ENCODE assay signal across 19 cellular contexts in the genomic region with DNA sequence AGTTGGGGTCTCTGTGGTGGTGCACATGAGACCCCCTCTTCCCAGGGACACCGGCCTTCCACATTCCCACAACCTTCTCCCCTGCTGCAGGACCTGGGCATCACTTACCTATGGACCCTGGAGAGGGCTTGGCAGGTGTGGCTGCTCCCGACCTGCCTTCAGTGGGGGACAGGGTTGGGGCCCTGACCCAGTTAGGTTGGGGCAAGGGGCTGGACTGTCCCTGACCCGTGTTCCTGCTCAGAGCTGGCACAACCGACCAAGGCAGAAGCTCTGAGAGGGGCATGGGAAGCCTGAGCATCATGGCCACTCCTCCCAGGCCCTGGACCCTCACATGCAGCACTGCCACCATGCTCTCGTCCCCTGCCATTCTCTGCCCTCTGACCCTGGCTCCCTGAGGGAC. TPM values are rescaled to one million over a fixed set of nuclear protein-coding genes. Genes with fewer than 3 reads are reported as not detected.
A peak's percentile ranks its signal among the peaks of the same experiment; 100 is the strongest.
DNase-seq lines count a peak whose midpoint lies in the region; ATAC-seq and TF ChIP-seq lines count a peak whose summit lies in the region.
"Had no signal": no experiment of that assay in that cellular context is flagged by ENCODE, and none has a peak within 500 bp of the region (broad histone marks: within the 10 kb centered on the region; RNA-seq: fewer than 3 reads in every experiment).

No MANE protein-coding gene starts in this region.

- H3K9ac ChIP-seq in mesendoderm (ENCODE audit: low read length) = no peak overlapping the region

- H3K27ac Mint-ChIP-seq in CD4-positive, alpha-beta T cell = peak overlapping the region; percentile 93
- H3K27ac Mint-ChIP-seq in dendritic cell treated with granulocyte-macrophage colony-stimulating factor and Interleukin-4, amounts not matched to agents 40 ng/mL and 50 ng/mL, for 4 days = peak overlapping the region; percentile 21
- H3K27ac Mint-ChIP-seq: mesothelial cell of epicardium had no signal

- intact Hi-C loops in CD4-positive, alpha-beta T cell (cut with DNase I, micrococcal nuclease) = loop anchor here (5.0 to 10.0 kb wide), 2 partner anchors 49 to 397 kb away; a partner anchor contains a TSS
- intact Hi-C loops in dendritic cell treated with granulocyte-macrophage colony-stimulating factor and Interleukin-4, amounts not matched to agents 40 ng/mL and 50 ng/mL, for 4 days (cut with micrococcal nuclease) = no loop called here

- no peak overlapping the region for H3K18ac ChIP-seq in mesendoderm (ENCODE audit: low read length)

- no peak overlapping the region for H3K4me3 ChIP-seq in HL-60 (replicated peaks; ENCODE audit: insufficient read depth, low read length)
- peak overlapping the region in 1 of 2 experiments; percentile 86 for H3K4me3 ChIP-seq in neutrophil (ENCODE audit: low read depth in 1 of 2, low read length in 1 of 2)
- H3K4me3 ChIP-seq in mesendoderm (ENCODE audit: low read length) = no peak overlapping the region
- H3K4me3 ChIP-seq: PC-9 had no signal

- H3K36me3 ChIP-seq in neutrophil (peaks cover 24% of the 10 kb centered on the region), mesendoderm (ENCODE audit: control insufficient read depth, insufficient read depth, low read length) (no peaks in the 10 kb centered on the region)

- H3K23ac ChIP-seq in mesendoderm (ENCODE audit: low read length) = no peak overlapping the region

- no peak for ATAC-seq in CD4-positive, alpha-beta T cell (ENCODE audit: poor library complexity)
- ATAC-seq: HepG2 had no signal

- H3K27me3 ChIP-seq in CD4-positive, alpha-beta T cell (ENCODE audit: control insufficient read depth, insufficient read depth, low read length) = no peaks in the 10 kb centered on the region
- H3K27me3 ChIP-seq in HL-60 (ENCODE audit: insufficient read depth, poor library complexity, severe bottlenecking) = no peaks in the 10 kb centered on the region
- H3K27me3 ChIP-seq in neutrophil = no peaks in the 10 kb centered on the region
- no peaks in the 10 kb centered on the region for H3K27me3 ChIP-seq in mesendoderm (ENCODE audit: insufficient read depth, low read length, poor library complexity)

- no peak overlapping the region for H4K5ac ChIP-seq in mesendoderm (ENCODE audit: low read length)

- no peak overlapping the region for H3K4me2 ChIP-seq in mesendoderm (ENCODE audit: low read length)
- H3K4me2 ChIP-seq: PC-9 had no signal

- no peak overlapping the region for H4K8ac ChIP-seq in mesendoderm (ENCODE audit: low read depth, low read length)

- H2BK120ac ChIP-seq in mesendoderm (ENCODE audit: low read depth, low read length) = no peak overlapping the region

- H3K56ac ChIP-seq in mesendoderm (ENCODE audit: low read length) = no peak overlapping the region

- no peak overlapping the region for H3K4me3 Mint-ChIP-seq in CD4-positive, alpha-beta T cell
- no peak overlapping the region for H3K4me3 Mint-ChIP-seq in dendritic cell treated with granulocyte-macrophage colony-stimulating factor and Interleukin-4, amounts not matched to agents 40 ng/mL and 50 ng/mL, for 4 days
- H3K4me3 Mint-ChIP-seq: mesothelial cell of epicardium had no signal

- no peak overlapping the region for H2BK15ac ChIP-seq in mesendoderm (replicated peaks; ENCODE audit: low read depth)

- H3K4me1 Mint-ChIP-seq in CD4-positive, alpha-beta T cell (ENCODE audit: low read depth) = peaks cover 86% of the 10 kb centered on the region
- peaks cover 97% of the 10 kb centered on the region for H3K4me1 Mint-ChIP-seq in dendritic cell treated with granulocyte-macrophage colony-stimulating factor and Interleukin-4, amounts not matched to agents 40 ng/mL and 50 ng/mL, for 4 days (ENCODE audit: low read depth)

- no CpG with 5 or more reads among the region's 5 CpGs for WGBS in mesendoderm (ENCODE audit: extremely low coverage, insufficient coverage, low lambda C conversion rate)

- H3K4ac ChIP-seq in mesendoderm (ENCODE audit: low read depth, low read length) = no peak overlapping the region

- no peak overlapping the region for H2AK5ac ChIP-seq in mesendoderm (ENCODE audit: low read length)

- DNase-seq in CD4-positive, alpha-beta T cell = no peak
- DNase-seq in HL-60 (ENCODE audit: low read depth in 1 of 2, low spot score in 1 of 2) (no peak), NCI-H2227 treated with DMSO at 0.1 percent for 48 hours (lab: John Stamatoyannopoulos, UW) (no peak), AG08395 (ENCODE audit: low spot score) (no peak), HEK293T (ENCODE audit: extremely low spot score) (no peak), mesendoderm (no peak)
- DNase-seq: activated gamma-delta T cell; C1 segment of cervical spinal cord; DMS79; glutamatergic neuron; NCI-H2029 treated with DMSO at 0.1 percent for 48 hours; NCI-H526; PC-9; stimulated activated CD4-positive, alpha-beta T cell treated with anti-CD3 and anti-CD28 coated beads, Interleukin-4, amount 100 ng/mL, for 4 hours; trophoblast cell had no signal

- H3K4me1 ChIP-seq in neutrophil (ENCODE audit: control insufficient read depth in 1 of 2, insufficient read depth in 1 of 2, low read depth in 1 of 2, low read length in 1 of 2) (peaks cover 96 to 98% of the 10 kb centered on the region in 2 experiments), mesendoderm (ENCODE audit: control insufficient read depth, low read depth, low read length) (peaks cover 18% of the 10 kb centered on the region)

- no peaks in the 10 kb centered on the region for H3K9me3 Mint-ChIP-seq in CD4-positive, alpha-beta T cell
- no peaks in the 10 kb centered on the region for H3K9me3 Mint-ChIP-seq in dendritic cell treated with granulocyte-macrophage colony-stimulating factor and Interleukin-4, amounts not matched to agents 40 ng/mL and 50 ng/mL, for 4 days
- H3K9me3 Mint-ChIP-seq: mesothelial cell of epicardium had no signal

- no peak overlapping the region for H3K27ac ChIP-seq in CD4-positive, alpha-beta T cell (ENCODE audit: low read depth, low read length)
- H3K27ac ChIP-seq in HL-60 (replicated peaks) = peak overlapping the region; percentile 88
- peak overlapping the region; percentile 98 for H3K27ac ChIP-seq in neutrophil
- no peak overlapping the region for H3K27ac ChIP-seq in mesendoderm (ENCODE audit: low read depth, low read length)
- H3K27ac ChIP-seq: PC-9 had no signal

- peaks cover 21% of the 10 kb centered on the region for H3K36me3 Mint-ChIP-seq in CD4-positive, alpha-beta T cell (ENCODE audit: low read depth)
- H3K36me3 Mint-ChIP-seq in dendritic cell treated with granulocyte-macrophage colony-stimulating factor and Interleukin-4, amounts not matched to agents 40 ng/mL and 50 ng/mL, for 4 days (ENCODE audit: low read depth) = peaks cover 31% of the 10 kb centered on the region

- H3K9me3 ChIP-seq in CD4-positive, alpha-beta T cell (ENCODE audit: control insufficient read depth, low read length) = no peaks in the 10 kb centered on the region
- H3K9me3 ChIP-seq in neutrophil = no peaks in the 10 kb centered on the region

- TF ChIP-seq CTCF in CD4-positive, alpha-beta T cell (IDR thresholded peaks at IDR 0.05) = no peak
- TF ChIP-seq CTCF in HL-60 (IDR thresholded peaks at IDR 0.05; ENCODE audit: insufficient read depth, low read length) (no peak), neutrophil (IDR thresholded peaks at IDR 0.05) (no peak)

- H3K79me1 ChIP-seq in mesendoderm (ENCODE audit: low read length) = peaks cover 2% of the 10 kb centered on the region

- CTCF ChIA-PET in CD4-positive, alpha-beta T cell (lab: Charles Lee) = no interaction called here
- CTCF ChIA-PET in HEK293T (lab: Yijun Ruan, JAX) = no interaction called here

- no peaks in the 10 kb centered on the region for H3K27me3 Mint-ChIP-seq in CD4-positive, alpha-beta T cell
- H3K27me3 Mint-ChIP-seq in dendritic cell treated with granulocyte-macrophage colony-stimulating factor and Interleukin-4, amounts not matched to agents 40 ng/mL and 50 ng/mL, for 4 days = no peaks in the 10 kb centered on the region

- no peak overlapping the region for H2BK5ac ChIP-seq in mesendoderm (ENCODE audit: low read length)

- no peaks in the 10 kb centered on the region for H3K79me2 ChIP-seq in mesendoderm (ENCODE audit: control insufficient read depth, insufficient read depth, low read length)

- POLR2A ChIA-PET in CD4-positive, alpha-beta T cell (lab: Charles Lee) = interaction anchor here (1.8 kb wide), 1 partner anchor 9 kb away, joined by 5 read pairs; a partner anchor contains a TSS
- POLR2A ChIA-PET in HEK293T (lab: Yijun Ruan, JAX) = interaction anchor here (1.6 kb wide), 1 partner anchor 24 kb away, joined by 4 read pairs; no protein-coding TSS in a partner anchor

TF ChIP-seq in HEK293T, 16 proteins besides CTCF, POLR2A, EP300 and RAD21:
- TF ChIP-seq LEF1 (IDR thresholded peaks at IDR 0.05; ENCODE audit: borderline replicate concordance) (no peak), FOXA1 (IDR thresholded peaks at IDR 0.05) (no peak), FOXM1 (IDR thresholded peaks at IDR 0.05; ENCODE audit: borderline replicate concordance) (no peak), NFRKB (IDR thresholded peaks at IDR 0.05) (no peak), SUZ12 (IDR thresholded peaks at IDR 0.05) (no peak), HDGF (IDR thresholded peaks at IDR 0.05; ENCODE audit: borderline replicate concordance) (no peak), SP1 (IDR thresholded peaks at IDR 0.05) (no peak), ELF4 (IDR thresholded peaks at IDR 0.05) (no peak), ZNF384 (IDR thresholded peaks at IDR 0.05) (no peak), BHLHE40 (IDR thresholded peaks at IDR 0.05; ENCODE audit: borderline replicate concordance) (no peak), L3MBTL2 (conservative IDR thresholded peaks at IDR 0.05) (no peak), TARDBP (IDR thresholded peaks at IDR 0.05) (no peak), ARNT (IDR thresholded peaks at IDR 0.05) (no peak), CTBP1 (IDR thresholded peaks at IDR 0.05; ENCODE audit: borderline replicate concordance) (no peak), FOXK2 (IDR thresholded peaks at IDR 0.05) (no peak)
- TF ChIP-seq, protein P1, sequence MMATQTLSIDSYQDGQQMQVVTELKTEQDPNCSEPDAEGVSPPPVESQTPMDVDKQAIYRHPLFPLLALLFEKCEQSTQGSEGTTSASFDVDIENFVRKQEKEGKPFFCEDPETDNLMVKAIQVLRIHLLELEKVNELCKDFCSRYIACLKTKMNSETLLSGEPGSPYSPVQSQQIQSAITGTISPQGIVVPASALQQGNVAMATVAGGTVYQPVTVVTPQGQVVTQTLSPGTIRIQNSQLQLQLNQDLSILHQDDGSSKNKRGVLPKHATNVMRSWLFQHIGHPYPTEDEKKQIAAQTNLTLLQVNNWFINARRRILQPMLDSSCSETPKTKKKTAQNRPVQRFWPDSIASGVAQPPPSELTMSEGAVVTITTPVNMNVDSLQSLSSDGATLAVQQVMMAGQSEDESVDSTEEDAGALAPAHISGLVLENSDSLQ (IDR thresholded peaks at IDR 0.05) = no peak

RNA-seq across cellular contexts. Expression of a gene that starts 6.1 kb away (rescaled TPM):
- total RNA-seq in CD4-positive, alpha-beta T cell = 100 to 1,000 TPM; 163 to 170 TPM
- polyA plus RNA-seq in mesendoderm (2013, experiment 1 of 2) = 11.0 TPM
- polyA plus RNA-seq in mesendoderm (2013, experiment 2 of 2) = 11.0 TPM

RNA-seq across cellular contexts. Expression of a gene that starts 9.0 kb away (rescaled TPM):
- 10 to 100 TPM; 57.5 to 59.5 TPM for total RNA-seq in CD4-positive, alpha-beta T cell
- polyA plus RNA-seq in mesendoderm (2013, experiment 1 of 2) = 49.1 TPM
- polyA plus RNA-seq in mesendoderm (2013, experiment 2 of 2) = 48.9 TPM

Comparison
In these comparisons a context has a peak if more than half of its experiments do, and no peak if none do; other contexts are left out.
1. H3K27ac ChIP-seq: peak in HL-60 (single experiment) and neutrophil (single experiment); none in CD4-positive, alpha-beta T cell (single experiment) and mesendoderm (single experiment).